ENCODE assay signal across 28 cellular contexts in genomic region chr1:66770694-66771093, GRCh38. TPM values are rescaled to one million over a fixed set of nuclear protein-coding genes. Genes with fewer than 3 reads are reported as not detected.
DNase-seq lines count a peak whose midpoint lies in the region; ATAC-seq, FAIRE-seq and TF ChIP-seq lines count a peak whose summit lies in the region.
"Had no signal": no experiment of that assay in that cellular context is flagged by ENCODE, and none has a peak within 500 bp of the region (broad histone marks: within the 10 kb centered on the region; RNA-seq: fewer than 3 reads in every experiment).

No MANE protein-coding gene starts in this region.

- H3K9me3 Mint-ChIP-seq in natural killer cell treated with Interleukin-12 subunit alpha and Interleukin-12 subunit beta and Interleukin-15 and Interleukin-18, amount 100 ng/mL, for 72 hours: no peaks in the 10 kb centered on the region
- no peaks in the 10 kb centered on the region for H3K9me3 Mint-ChIP-seq in natural killer cell
- no peaks in the 10 kb centered on the region for H3K9me3 Mint-ChIP-seq in activated T-helper 2 cell treated with anti-CD3 and anti-CD28 coated beads, Interferon-gamma antibody, Interleukin-2, Interleukin-4, amounts not matched to agents 10 μg/mL and 5 μg/mL and 100 μg/mL, durations not matched to agents 14 hours and 24 hours and 36 hours
- H3K9me3 Mint-ChIP-seq: brain, WTC11 had no signal

- H3K27me3 Mint-ChIP-seq in natural killer cell treated with Interleukin-12 subunit alpha and Interleukin-12 subunit beta and Interleukin-15 and Interleukin-18, amount 100 ng/mL, for 72 hours: peaks cover 3 to 4% of the 10 kb centered on the region in 2 donors
- peaks cover 4% of the 10 kb centered on the region in 2 donors for H3K27me3 Mint-ChIP-seq in natural killer cell (ENCODE audit: low read depth in 2 of 2)
- peaks cover 4% of the 10 kb centered on the region for H3K27me3 Mint-ChIP-seq in activated T-helper 2 cell treated with anti-CD3 and anti-CD28 coated beads, Interferon-gamma antibody, Interleukin-2, Interleukin-4, amounts not matched to agents 10 μg/mL and 5 μg/mL and 100 μg/mL, durations not matched to agents 14 hours and 24 hours and 36 hours (ENCODE audit: low read depth)
- H3K27me3 Mint-ChIP-seq: brain had no signal

- peaks cover 23 to 25% of the 10 kb centered on the region in 2 donors for H3K4me1 Mint-ChIP-seq in natural killer cell treated with Interleukin-12 subunit alpha and Interleukin-12 subunit beta and Interleukin-15 and Interleukin-18, amount 100 ng/mL, for 72 hours (ENCODE audit: low read depth in 2 of 2)
- no peaks in the 10 kb centered on the region for H3K4me1 Mint-ChIP-seq in natural killer cell
- H3K4me1 Mint-ChIP-seq in activated T-helper 2 cell treated with anti-CD3 and anti-CD28 coated beads, Interferon-gamma antibody, Interleukin-2, Interleukin-4, amounts not matched to agents 10 μg/mL and 5 μg/mL and 100 μg/mL, durations not matched to agents 14 hours and 24 hours and 36 hours (ENCODE audit: low read depth): peaks cover 28% of the 10 kb centered on the region
- H3K4me1 Mint-ChIP-seq: WTC11 had no signal

- FAIRE-seq in urothelium cell line (lab: Jason Lieb, UNC): no peak
- FAIRE-seq: GM19239, small intestine had no signal

- H3K36me3 Mint-ChIP-seq in natural killer cell treated with Interleukin-12 subunit alpha and Interleukin-12 subunit beta and Interleukin-15 and Interleukin-18, amount 100 ng/mL, for 72 hours: no peaks in the 10 kb centered on the region
- H3K36me3 Mint-ChIP-seq in natural killer cell: no peaks in the 10 kb centered on the region
- H3K36me3 Mint-ChIP-seq in activated T-helper 2 cell treated with anti-CD3 and anti-CD28 coated beads, Interferon-gamma antibody, Interleukin-2, Interleukin-4, amounts not matched to agents 10 μg/mL and 5 μg/mL and 100 μg/mL, durations not matched to agents 14 hours and 24 hours and 36 hours (ENCODE audit: low read depth): no peaks in the 10 kb centered on the region
- H3K36me3 Mint-ChIP-seq: activated CD8-positive, alpha-beta memory T cell treated with anti-CD3 and anti-CD28 coated beads, Interleukin-2, amount 10 ng/mL, durations not matched to agents 7 days and 5 days; brain; WTC11 had no signal

- ATAC-seq in natural killer cell treated with Interleukin-12 subunit alpha and Interleukin-12 subunit beta and Interleukin-15 and Interleukin-18, amount 100 ng/mL, for 72 hours: no peak
- no peak for ATAC-seq in natural killer cell
- ATAC-seq in HG03135 (IDR thresholded peaks at IDR 0.05; ENCODE audit: unreplicated experiment): no peak
- ATAC-seq: mucosa of descending colon, WTC11 had no signal

- no peak for TF ChIP-seq CTCF in natural killer cell (IDR thresholded peaks at IDR 0.05)

- DNase-seq in NCI-H1417 (lab: John Stamatoyannopoulos, UW) (peak; percentile 27 to 67 (median 59)), NCI-H1417 treated with DMSO at 0.1 percent for 48 hours (lab: John Stamatoyannopoulos, UW) (no peak), natural killer cell (no peak), urothelium cell line (ENCODE audit: low spot score) (peak; percentile 8)
- DNase-seq in natural killer cell treated with Interleukin-12 subunit alpha and Interleukin-12 subunit beta and Interleukin-15 and Interleukin-18, amount 100 ng/mL, for 72 hours (ENCODE audit: low spot score): no peak
- no peak for DNase-seq in activated T-helper 2 cell treated with anti-CD3 and anti-CD28 coated beads, Interferon-gamma antibody, Interleukin-2, Interleukin-4, amounts not matched to agents 10 μg/mL and 5 μg/mL and 100 μg/mL, durations not matched to agents 14 hours and 24 hours and 36 hours (ENCODE audit: low spot score)
- DNase-seq in effector CD8-positive, alpha-beta T cell (lab: John Stamatoyannopoulos, UW): no peak
- DNase-seq: activated CD8-positive, alpha-beta memory T cell treated with anti-CD3 and anti-CD28 coated beads, Interleukin-2, amount 10 ng/mL, durations not matched to agents 7 days and 5 days; activated naive CD4-positive, alpha-beta T cell treated with anti-CD3 and anti-CD28 coated beads, Interleukin-2, amount 50 U/mL, for 16 hours; GDM1; GOT3; mucosa of descending colon; NCI-H1694; NCI-H510A treated with DMSO at 0.1 percent for 48 hours; PC-9; small intestine; stimulated activated CD4-positive, alpha-beta T cell treated with anti-CD3 and anti-CD28 coated beads, Interleukin-2, amount 100 ng/mL, for 48 hours; substantia nigra; uterus had no signal

- H3K27ac Mint-ChIP-seq in natural killer cell treated with Interleukin-12 subunit alpha and Interleukin-12 subunit beta and Interleukin-15 and Interleukin-18, amount 100 ng/mL, for 72 hours: peak overlapping the region in 1 of 2 donors; percentile 27
- no peak overlapping the region for H3K27ac Mint-ChIP-seq in natural killer cell
- H3K27ac Mint-ChIP-seq in activated T-helper 2 cell treated with anti-CD3 and anti-CD28 coated beads, Interferon-gamma antibody, Interleukin-2, Interleukin-4, amounts not matched to agents 10 μg/mL and 5 μg/mL and 100 μg/mL, durations not matched to agents 14 hours and 24 hours and 36 hours: peak overlapping the region; percentile 10
- H3K27ac Mint-ChIP-seq: brain, WTC11 had no signal

- intact Hi-C loops in natural killer cell (cut with micrococcal nuclease): no loop called here
- intact Hi-C loops in activated T-helper 2 cell treated with anti-CD3 and anti-CD28 coated beads, Interferon-gamma antibody, Interleukin-2, Interleukin-4, amounts not matched to agents 10 μg/mL and 5 μg/mL and 100 μg/mL, durations not matched to agents 14 hours and 24 hours and 36 hours (cut with micrococcal nuclease): loop anchor here (2.0 kb wide), 2 partner anchors 18 to 210 kb away; no protein-coding TSS in a partner anchor

- H3K4me3 Mint-ChIP-seq in natural killer cell treated with Interleukin-12 subunit alpha and Interleukin-12 subunit beta and Interleukin-15 and Interleukin-18, amount 100 ng/mL, for 72 hours: peak overlapping the region; percentile 47
- no peak overlapping the region for H3K4me3 Mint-ChIP-seq in natural killer cell
- H3K4me3 Mint-ChIP-seq in activated T-helper 2 cell treated with anti-CD3 and anti-CD28 coated beads, Interferon-gamma antibody, Interleukin-2, Interleukin-4, amounts not matched to agents 10 μg/mL and 5 μg/mL and 100 μg/mL, durations not matched to agents 14 hours and 24 hours and 36 hours (ENCODE audit: low read depth): peak overlapping the region; percentile 19
- H3K4me3 Mint-ChIP-seq: brain, WTC11 had no signal

RNA-seq across cellular contexts. Expression of gene DYNLT5, which starts 18.4 kb away (rescaled TPM):
- not detected for total RNA-seq in natural killer cell treated with Interleukin-12 subunit alpha and Interleukin-12 subunit beta and Interleukin-15 and Interleukin-18, amount 100 ng/mL, for 72 hours
- total RNA-seq in natural killer cell: under 1 TPM in 1 of 3 donors, not detected in 2; 0.35 TPM
- not detected in 2 replicates for total RNA-seq in activated T-helper 2 cell treated with anti-CD3 and anti-CD28 coated beads, Interferon-gamma antibody, Interleukin-2, Interleukin-4, amounts not matched to agents 10 μg/mL and 5 μg/mL and 100 μg/mL, durations not matched to agents 14 hours and 24 hours and 36 hours
- total RNA-seq: A172; activated CD8-positive, alpha-beta memory T cell treated with anti-CD3 and anti-CD28 coated beads, Interleukin-2, amount 10 ng/mL, durations not matched to agents 7 days and 5 days; PC-9; T-helper 2 cell treated with Interferon-gamma antibody and Interleukin-4, amounts not matched to agents 100 ng/mL and 5 ng/mL, for 36 hours had no signal

RNA-seq across cellular contexts. Expression of gene INSL5, which starts 30.4 kb away (rescaled TPM):
- total RNA-seq in natural killer cell treated with Interleukin-12 subunit alpha and Interleukin-12 subunit beta and Interleukin-15 and Interleukin-18, amount 100 ng/mL, for 72 hours: not detected
- total RNA-seq in natural killer cell: not detected
- not detected in 2 replicates for total RNA-seq in activated T-helper 2 cell treated with anti-CD3 and anti-CD28 coated beads, Interferon-gamma antibody, Interleukin-2, Interleukin-4, amounts not matched to agents 10 μg/mL and 5 μg/mL and 100 μg/mL, durations not matched to agents 14 hours and 24 hours and 36 hours
- total RNA-seq: A172; activated CD8-positive, alpha-beta memory T cell treated with anti-CD3 and anti-CD28 coated beads, Interleukin-2, amount 10 ng/mL, durations not matched to agents 7 days and 5 days; fibroblast of villous mesenchyme; liver; PC-9; pulmonary artery endothelial cell; T-helper 2 cell treated with Interferon-gamma antibody and Interleukin-4, amounts not matched to agents 100 ng/mL and 5 ng/mL, for 36 hours; uterus; WTC11 had no signal

Comparison
In these comparisons a context has a peak if more than half of its experiments do, and no peak if none do; other contexts are left out.
1. DNase-seq: peak in NCI-H1417 (3 of 3) and urothelium cell line (single experiment); none in NCI-H1417 treated with DMSO at 0.1 percent for 48 hours (single experiment), natural killer cell treated with Interleukin-12 subunit alpha and Interleukin-12 subunit beta and Interleukin-15 and Interleukin-18, amount 100 ng/mL, for 72 hours (single experiment), natural killer cell (single experiment), activated T-helper 2 cell treated with anti-CD3 and anti-CD28 coated beads, Interferon-gamma antibody, Interleukin-2, Interleukin-4, amounts not matched to agents 10 μg/mL and 5 μg/mL and 100 μg/mL, durations not matched to agents 14 hours and 24 hours and 36 hours (single experiment) and effector CD8-positive, alpha-beta T cell (single experiment).